In the genomic region with DNA sequence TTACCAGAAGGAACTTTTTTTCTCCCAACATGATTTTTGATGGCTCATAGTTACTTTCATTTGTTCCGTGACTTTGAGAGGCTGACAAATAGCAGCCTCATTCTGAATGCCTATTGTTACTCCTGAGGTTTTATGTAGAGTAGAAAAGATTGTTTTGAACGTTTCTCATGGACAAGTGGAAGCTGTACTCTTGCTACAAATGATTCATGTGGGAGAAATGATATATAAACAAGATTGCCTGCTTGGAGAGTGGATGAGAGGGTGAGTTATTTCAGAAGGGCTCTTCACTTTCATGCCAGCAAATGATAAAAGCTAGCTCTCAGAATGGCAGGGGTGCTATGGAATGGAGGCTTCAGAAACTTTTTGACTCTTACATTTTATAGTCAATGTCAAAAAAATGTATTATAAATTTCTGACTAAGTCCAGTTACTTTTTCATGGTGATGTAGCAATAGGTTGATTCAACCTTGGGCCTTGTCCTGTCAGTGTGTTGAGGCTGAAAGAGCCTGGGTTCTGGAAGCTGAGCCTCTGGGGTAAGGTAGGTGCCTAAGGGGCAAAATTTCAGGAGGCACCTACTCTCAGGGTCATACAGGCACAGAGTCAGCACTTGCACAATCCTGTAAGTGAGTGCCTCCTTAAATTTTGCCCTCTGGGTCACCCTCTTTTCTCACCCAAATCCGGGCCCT, we compare ENCODE assay signal across 14 cellular contexts. TPM values are rescaled to one million over a fixed set of nuclear protein-coding genes. Genes with fewer than 3 reads are reported as not detected.
DNase-seq lines count a peak whose midpoint lies in the region; ATAC-seq and TF ChIP-seq lines count a peak whose summit lies in the region.
"Had no signal": no experiment of that assay in that cellular context is flagged by ENCODE, and none has a peak within 500 bp of the region (broad histone marks: within the 10 kb centered on the region; RNA-seq: fewer than 3 reads in every experiment).

No MANE protein-coding gene starts in this region.

- peak; percentile 88 for DNase-seq in AG09309 (ENCODE audit: low read depth)
- DNase-seq in NCI-H187 treated with DMSO at 0.1 percent for 48 hours (lab: John Stamatoyannopoulos, UW) = peak; percentile 78
- DNase-seq in cardiac fibroblast (ENCODE audit: low read depth in 2 of 2) = peak; percentile 73 to 94
- DNase-seq in lung microvascular endothelial cell (ENCODE audit: low read depth in 2 of 2) = peak; percentile 54 to 92
- DNase-seq in D341Med (ENCODE audit: low spot score) = no peak
- DNase-seq in activated CD8-positive, alpha-beta memory T cell treated with anti-CD3 and anti-CD28 coated beads, Interleukin-2, amount 50 U/mL, for 4 hours = no peak
- DNase-seq in UCSD-AML1 (lab: John Stamatoyannopoulos, UW; ENCODE audit: unreplicated experiment) = no peak
- DNase-seq: glutamatergic neuron, NCI-H446, psoas muscle, Right ventricle myocardium superior, substantia nigra had no signal

- TF ChIP-seq CTCF in AG09309 (IDR thresholded peaks at IDR 0.05; ENCODE audit: control insufficient read depth, insufficient read depth, low read depth, low read length, missing control alignments) = no peak
- no peak for TF ChIP-seq CTCF in cardiac fibroblast (IDR thresholded peaks at IDR 0.05; ENCODE audit: low read depth, low read length)

- no peak overlapping the region for H3K4me3 ChIP-seq in AG09309 (ENCODE audit: control insufficient read depth, low read depth, low read length)
- no peak overlapping the region for H3K4me3 ChIP-seq in cardiac fibroblast (replicated peaks in 1 of 2; ENCODE audit: low read depth in 2 of 2, low read length in 2 of 2)
- H3K4me3 ChIP-seq: psoas muscle had no signal

- no peak for ATAC-seq in HG03432 (IDR thresholded peaks at IDR 0.05; ENCODE audit: unreplicated experiment)
- ATAC-seq: activated CD4-positive, CD25-positive, alpha-beta regulatory T cell treated with anti-CD3 and anti-CD28 coated beads, Interleukin-2, amount 50 U/mL, for 24 hours; psoas muscle had no signal

RNA-seq across cellular contexts. Expression of a gene that starts 19.4 kb away (rescaled TPM):
- 48.4 and 152 TPM in 2 replicates for total RNA-seq in lung microvascular endothelial cell

Comparison
In these comparisons a context has a peak if more than half of its experiments do, and no peak if none do; other contexts are left out.
1. DNase-seq: peak in AG09309 (single experiment), NCI-H187 treated with DMSO at 0.1 percent for 48 hours (single experiment), cardiac fibroblast (2 of 2) and lung microvascular endothelial cell (2 of 2); none in D341Med (single experiment), activated CD8-positive, alpha-beta memory T cell treated with anti-CD3 and anti-CD28 coated beads, Interleukin-2, amount 50 U/mL, for 4 hours (single experiment) and UCSD-AML1 (single experiment).